10 cellular contexts compared by ENCODE assay signal in the genomic region with DNA sequence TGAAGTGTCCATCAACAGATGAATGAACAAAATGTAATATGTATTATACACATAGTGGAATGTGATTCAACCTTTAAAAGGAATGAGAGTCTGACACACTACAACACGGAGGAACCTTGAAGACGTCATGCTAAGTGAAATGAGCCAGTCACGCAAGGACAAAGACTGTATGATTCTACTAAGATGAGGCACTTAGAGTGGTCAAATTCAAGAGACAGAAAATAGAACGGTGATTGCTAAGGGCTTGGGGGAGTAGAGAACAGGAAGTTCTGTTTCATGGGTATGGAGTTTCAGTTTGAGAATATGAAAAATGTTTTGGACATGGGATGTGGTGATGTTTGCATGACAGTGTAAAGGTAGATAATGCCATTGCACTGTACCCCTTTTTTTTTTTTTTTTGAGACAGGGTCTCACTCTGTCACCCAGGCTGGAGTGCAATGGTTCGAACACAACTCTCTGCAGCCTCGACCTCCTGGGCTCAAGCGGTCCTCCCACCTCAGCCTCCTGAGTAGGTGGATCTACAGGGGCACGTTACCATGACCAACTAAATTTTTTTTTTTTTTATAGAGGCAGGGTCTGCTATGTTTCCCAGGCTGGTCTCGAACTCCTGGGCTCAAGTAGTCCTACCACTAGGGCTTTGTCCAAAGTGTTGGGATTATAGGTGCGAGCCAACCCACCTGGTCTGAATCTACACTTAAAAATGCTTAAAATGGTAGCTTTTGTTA. TPM values are rescaled to one million over a fixed set of nuclear protein-coding genes. Genes with fewer than 3 reads are reported as not detected.
DNase-seq lines count a peak whose midpoint lies in the region; ATAC-seq and TF ChIP-seq lines count a peak whose summit lies in the region.
"Had no signal": no experiment of that assay in that cellular context is flagged by ENCODE, and none has a peak within 500 bp of the region (broad histone marks: within the 10 kb centered on the region; RNA-seq: fewer than 3 reads in every experiment).

No MANE protein-coding gene starts in this region.

- TF ChIP-seq CTCF in KMS-11 (conservative IDR thresholded peaks at IDR 0.05; ENCODE audit: low read depth, low read length): no peak
- TF ChIP-seq CTCF in epithelial cell of esophagus (IDR thresholded peaks at IDR 0.05; ENCODE audit: insufficient read depth, low read depth, low read length, missing control alignments): no peak
- no peak for TF ChIP-seq CTCF in mammary epithelial cell (conservative IDR thresholded peaks at IDR 0.05 in 1 of 2, IDR thresholded peaks at IDR 0.05 in 1 of 2; ENCODE audit: extremely low read depth in 1 of 2, insufficient read depth in 1 of 2, low read depth in 1 of 2, low read length in 2 of 2)

- no TSS peak for BruUV-seq in mammary epithelial cell (replicated peaks; lab: Mats Ljungman, UMichigan)

- H3K9ac ChIP-seq in KMS-11: no peak overlapping the region
- H3K9ac ChIP-seq in mammary epithelial cell (ENCODE audit: insufficient read depth, low read length): no peak overlapping the region

- dilution Hi-C loops in mammary epithelial cell (cut with HindIII; ENCODE audit: low sequenced_read_pairs): no loop called here

- H3K4me1 ChIP-seq in KMS-11 (ENCODE audit: low read depth, poor library complexity, severe bottlenecking): peaks cover 84% of the 10 kb centered on the region
- H3K4me1 ChIP-seq in mammary epithelial cell (ENCODE audit: insufficient read depth, low read length): peaks cover 15% of the 10 kb centered on the region

- CTCF ChIA-PET in mammary epithelial cell (lab: Charles Lee; ENCODE audit: low non-redundant PET): no interaction called here

- no peaks in the 10 kb centered on the region for H3K36me3 ChIP-seq in KMS-11 (ENCODE audit: insufficient read depth)
- no peaks in the 10 kb centered on the region for H3K36me3 ChIP-seq in mammary epithelial cell (ENCODE audit: insufficient read depth, low read length)

- intact Hi-C loops in mammary epithelial cell (cut with micrococcal nuclease): no loop called here

- 88% methylated on average over 10 of the region's 10 CpGs for WGBS in mammary epithelial cell (ENCODE audit: low coverage, missing lambda C conversion rate)

- ATAC-seq in GM18519 (IDR thresholded peaks at IDR 0.05; ENCODE audit: low FRiP score, unreplicated experiment) (peak; percentile 49), GM21717 (IDR thresholded peaks at IDR 0.05; ENCODE audit: unreplicated experiment) (peak; percentile 34)

- H3K9me3 ChIP-seq in mammary epithelial cell (replicated peaks; ENCODE audit: insufficient read depth, low read length): no peaks in the 10 kb centered on the region

- no peak overlapping the region for H3K4me3 ChIP-seq in KMS-11 (IDR thresholded peaks at IDR 0.05; ENCODE audit: insufficient read depth, low read depth, low read length)
- H3K4me3 ChIP-seq in epithelial cell of esophagus (ENCODE audit: low read length): no peak overlapping the region
- no peak overlapping the region for H3K4me3 ChIP-seq in mammary epithelial cell (replicated peaks in 1 of 3; ENCODE audit: insufficient read depth in 1 of 3, low read depth in 2 of 3, low read length in 3 of 3)

- H3K27me3 ChIP-seq in KMS-11 (ENCODE audit: insufficient read depth, low read depth) (no peaks in the 10 kb centered on the region), mammary epithelial cell (ENCODE audit: insufficient read depth, low read length) (no peaks in the 10 kb centered on the region)

- H2AFZ ChIP-seq in KMS-11 (ENCODE audit: low read depth) (no peak overlapping the region), mammary epithelial cell (ENCODE audit: low read depth, low read length) (no peak overlapping the region)

- in situ Hi-C loops in mammary epithelial cell (cut with MboI; ENCODE audit: low sequenced_read_pairs in 2 of 2): no loop called here

- H4K20me1 ChIP-seq in KMS-11 (ENCODE audit: insufficient read depth) (no peaks in the 10 kb centered on the region), mammary epithelial cell (ENCODE audit: insufficient read depth, low read length) (no peaks in the 10 kb centered on the region)

- H3K79me2 ChIP-seq in KMS-11 (ENCODE audit: insufficient read depth, low read depth) (0 out of 2 replicates have a peak, but pooled peaks cover 4% of the 10 kb centered on the region), mammary epithelial cell (ENCODE audit: insufficient read depth, low read length) (no peaks in the 10 kb centered on the region)

- H3K27ac ChIP-seq in KMS-11 (peak overlapping the region; percentile 86; the same call in 1 of the 2 replicates), mammary epithelial cell (ENCODE audit: insufficient read depth, low read depth, low read length) (no peak overlapping the region)

- H3K4me2 ChIP-seq in KMS-11: peak overlapping the region; percentile 65
- no peak overlapping the region for H3K4me2 ChIP-seq in mammary epithelial cell (ENCODE audit: insufficient read depth, low read depth, low read length)

- DNase-seq in epithelial cell of esophagus (ENCODE audit: low read depth) (peak; percentile 55), activated gamma-delta T cell treated with Interleukin-2 at 50 U/mL for 16 hours (no peak), mammary epithelial cell (no peak), cortex of kidney (lab: John Stamatoyannopoulos, UW) (no peak), NCI-H748 treated with DMSO at 0.1 percent for 48 hours (lab: John Stamatoyannopoulos, UW) (no peak)
- DNase-seq: T1000 had no signal

RNA-seq across cellular contexts. Expression of a gene that starts 2.9 kb away (rescaled TPM):
- total RNA-seq in mammary epithelial cell: 1 to 10 TPM; 4.4 to 6.8 TPM
- polyA plus RNA-seq in mammary epithelial cell: 4.2 TPM
- 15.3 TPM for polyA minus RNA-seq in mammary epithelial cell

RNA-seq across cellular contexts. Expression of a gene that starts 3.2 kb away (rescaled TPM):
- not detected for total RNA-seq in mammary epithelial cell
- not detected for polyA plus RNA-seq in mammary epithelial cell
- polyA minus RNA-seq in mammary epithelial cell: not detected
- total RNA-seq: endothelial cell of umbilical vein had no signal
- polyA plus RNA-seq: endothelial cell of umbilical vein had no signal

RNA-seq across cellular contexts. Expression of a gene that starts 52.9 kb away (rescaled TPM):
- 10 to 100 TPM; 14.8 to 20.0 TPM for total RNA-seq in mammary epithelial cell
- polyA plus RNA-seq in mammary epithelial cell: 13.9 TPM
- 34.1 TPM for polyA minus RNA-seq in mammary epithelial cell
